20 cellular contexts compared by ENCODE assay signal in genomic region chr19:50320596-50320995, GRCh38.
"Had no signal": no experiment of that assay in that cellular context is flagged by ENCODE, and none has a peak within 500 bp of the region (broad histone marks: within the 10 kb centered on the region; RNA-seq: fewer than 3 reads in every experiment).

No MANE protein-coding gene starts in this region.

- ATAC-seq: Panc1, SK-N-SH treated with all-trans-retinoic acid at 6 μM for 48 hours had no signal

- DNase-seq: Karpas-422, KG1, MG63, NCI-H1092 treated with DMSO at 0.1 percent for 48 hours, NCI-H1436, NCI-H187, NCI-H2029, NCI-H2081 treated with DMSO at 0.1 percent for 48 hours, NCI-H2171, NCI-H226, NCI-H446, NCI-H510A, NCI-H524 treated with DMSO at 0.1 percent for 48 hours, NCI-H69, NCI-H774, SHP77, SJCRH30 had no signal

- H3K27me3 ChIP-seq: SJCRH30 had no signal

- H3K9me3 ChIP-seq: MG63, SJCRH30 had no signal

- H3K36me3 ChIP-seq: MG63 had no signal

- H3K4me3 ChIP-seq: MG63, SJCRH30 had no signal

- H3K27ac ChIP-seq: RWPE1, SJCRH30 had no signal
